Comparison of ENCODE assay signal across 8 cellular contexts in the genomic region with DNA sequence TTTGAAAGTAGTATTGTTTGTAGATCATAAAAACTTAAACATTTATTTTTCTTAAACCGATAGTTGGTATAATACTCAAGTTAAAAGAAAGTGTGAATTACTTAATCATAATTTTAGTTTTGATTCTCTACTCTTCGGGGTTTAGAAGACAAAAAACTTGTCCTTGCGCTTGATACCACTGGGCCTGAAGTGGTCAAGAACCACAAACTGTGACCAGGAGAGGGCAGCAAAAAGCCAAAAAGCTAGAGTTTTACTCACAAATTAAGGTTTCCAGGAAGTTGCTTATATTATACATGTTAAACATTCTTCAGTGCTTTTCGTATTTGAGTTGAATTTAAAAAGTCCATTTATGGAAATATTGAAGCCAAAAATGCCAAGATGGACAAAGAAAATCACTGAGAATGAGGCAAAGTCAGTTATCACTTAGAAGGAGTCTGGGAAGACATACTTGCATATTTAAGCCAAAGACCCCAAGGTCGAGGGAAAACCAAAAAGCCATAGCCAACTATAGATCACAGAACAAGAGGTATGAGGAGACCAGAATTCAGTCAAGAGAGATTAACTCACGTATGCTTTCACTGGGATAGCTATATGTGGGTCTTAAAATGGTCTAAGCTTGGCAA. TPM values are rescaled to one million over a fixed set of nuclear protein-coding genes. Genes with fewer than 3 reads are reported as not detected.
A peak's percentile ranks its signal among the peaks of the same experiment; 100 is the strongest.
DNase-seq lines count a peak whose midpoint lies in the region; FAIRE-seq and TF ChIP-seq lines count a peak whose summit lies in the region.

No MANE protein-coding gene starts in this region.

- no peak overlapping the region for H3K27ac Mint-ChIP-seq in neural crest cell (ENCODE audit: unreplicated experiment)

- DNase-seq in A673 (ENCODE audit: low spot score) (peak; percentile 54), GM12864 (ENCODE audit: low read depth) (peak; percentile 15), NOMO-1 treated with DMSO at 0.1 percent for 48 hours (lab: John Stamatoyannopoulos, UW; ENCODE audit: unreplicated experiment) (peak; percentile 51), bronchial epithelial cell (ENCODE audit: low read depth) (peak; percentile 43), neural crest cell (ENCODE audit: low read depth, low spot score) (peak; percentile 30), epidermal melanocyte (ENCODE audit: insufficient read length, low spot score) (no peak), HPDE6-E6E7 (ENCODE audit: extremely low spot score) (no peak), kidney glomerular epithelial cell (lab: John Stamatoyannopoulos, UW) (no peak)

- intact Hi-C loops in A673 (cut with micrococcal nuclease; ENCODE audit: unreplicated experiment), result loop anchor here (5.0 kb wide), 1 partner anchor 690 kb away; no protein-coding TSS in a partner anchor

- H3K27me3 Mint-ChIP-seq in neural crest cell (ENCODE audit: low read depth), result no peaks in the 10 kb centered on the region

- no peaks in the 10 kb centered on the region for H3K9me3 Mint-ChIP-seq in neural crest cell

- H3K4me1 Mint-ChIP-seq in neural crest cell, result no peaks in the 10 kb centered on the region

- POLR2A ChIA-PET in A673 (lab: Charles Lee; ENCODE audit: low non-redundant PET), result no interaction called here

- H3K4me3 Mint-ChIP-seq in neural crest cell, result no peak overlapping the region

- H3K36me3 ChIP-seq in A673 (ENCODE audit: insufficient read depth, low read length, poor library complexity, severe bottlenecking) (no peaks in the 10 kb centered on the region), bronchial epithelial cell (ENCODE audit: control insufficient read depth, insufficient read depth, low read length) (no peaks in the 10 kb centered on the region)

- peaks cover 2% of the 10 kb centered on the region for H3K36me3 Mint-ChIP-seq in neural crest cell (ENCODE audit: low read depth)

- no peak for FAIRE-seq in bronchial epithelial cell (lab: Jason Lieb, UNC)

- H3K9me3 ChIP-seq in A673 (ENCODE audit: low read depth, low read length, poor library complexity, severe bottlenecking), result no peaks in the 10 kb centered on the region

- CTCF ChIA-PET in A673 (lab: Charles Lee), result interaction anchor here (0.6 to 1.3 kb wide), 4 partner anchors 10 to 690 kb away, joined by 3 to 7 read pairs (median 3); no protein-coding TSS in a partner anchor

- H3K27me3 ChIP-seq in A673 (replicated peaks; ENCODE audit: insufficient read depth, low read depth, low read length, poor library complexity) (no peaks in the 10 kb centered on the region), bronchial epithelial cell (ENCODE audit: control insufficient read depth, insufficient read depth, low read length) (no peaks in the 10 kb centered on the region)

- H3K27ac ChIP-seq in A673 (ENCODE audit: low read depth, low read length, poor library complexity, severe bottlenecking), result no peak overlapping the region

- no TSS peak for BruUV-seq in A673 (replicated peaks; lab: Mats Ljungman, UMichigan)

- TF ChIP-seq CTCF in A673 (conservative IDR thresholded peaks at IDR 0.05; ENCODE audit: low read depth, low read length) (peak; percentile 71), GM12864 (IDR thresholded peaks at IDR 0.05; ENCODE audit: low read depth, low read length, missing control alignments) (peak; percentile 41), bronchial epithelial cell (IDR thresholded peaks at IDR 0.05; ENCODE audit: insufficient read depth, low read length, severe bottlenecking) (peak; percentile 41), neural crest cell (conservative IDR thresholded peaks at IDR 0.05) (peak; percentile 71)

- no peaks in the 10 kb centered on the region for H3K4me1 ChIP-seq in A673 (ENCODE audit: insufficient read depth, low read length, poor library complexity, severe bottlenecking)

- H3K4me3 ChIP-seq in A673 (ENCODE audit: low read depth, low read length, poor library complexity, severe bottlenecking) (no peak overlapping the region), GM12864 (ENCODE audit: low read depth, low read length) (no peak overlapping the region), bronchial epithelial cell (ENCODE audit: low read depth, low read length) (no peak overlapping the region)

RNA-seq across cellular contexts. Expression of a gene that starts 34.2 kb away (rescaled TPM):
- total RNA-seq in A673 (2021) (17.8 and 21.6 TPM in 2 replicates), bronchial epithelial cell (3.2 and 4.4 TPM in 2 replicates), neural crest cell (10.6 and 11.0 TPM in 2 replicates)

RNA-seq across cellular contexts. Expression of a gene that starts 34.5 kb away (rescaled TPM):
- 70.7 and 75.0 TPM in 2 replicates for total RNA-seq in A673 (2021)
- 7.4 and 16.9 TPM in 2 replicates for total RNA-seq in bronchial epithelial cell
- 55.8 and 57.6 TPM in 2 replicates for total RNA-seq in neural crest cell

RNA-seq across cellular contexts. Expression of a gene that starts 35.7 kb away (rescaled TPM):
- 10.7 and 12.1 TPM in 2 replicates for total RNA-seq in A673 (2021)
- total RNA-seq in bronchial epithelial cell, result 42.4 and 69.2 TPM in 2 replicates
- 35.3 and 37.1 TPM in 2 replicates for total RNA-seq in neural crest cell

Comparison
In these comparisons a context has a peak if more than half of its experiments do, and no peak if none do; other contexts are left out.
1. DNase-seq: peak in A673 (single experiment), GM12864 (single experiment), NOMO-1 treated with DMSO at 0.1 percent for 48 hours (single experiment), bronchial epithelial cell (single experiment) and neural crest cell (single experiment); none in epidermal melanocyte (single experiment), HPDE6-E6E7 (single experiment) and kidney glomerular epithelial cell (single experiment).
2. Peak in every context shown above with its lines, with median percentiles within 50 percentile points of each other: CTCF ChIP-seq.